8 cellular contexts compared by ENCODE assay signal in the genomic region with DNA sequence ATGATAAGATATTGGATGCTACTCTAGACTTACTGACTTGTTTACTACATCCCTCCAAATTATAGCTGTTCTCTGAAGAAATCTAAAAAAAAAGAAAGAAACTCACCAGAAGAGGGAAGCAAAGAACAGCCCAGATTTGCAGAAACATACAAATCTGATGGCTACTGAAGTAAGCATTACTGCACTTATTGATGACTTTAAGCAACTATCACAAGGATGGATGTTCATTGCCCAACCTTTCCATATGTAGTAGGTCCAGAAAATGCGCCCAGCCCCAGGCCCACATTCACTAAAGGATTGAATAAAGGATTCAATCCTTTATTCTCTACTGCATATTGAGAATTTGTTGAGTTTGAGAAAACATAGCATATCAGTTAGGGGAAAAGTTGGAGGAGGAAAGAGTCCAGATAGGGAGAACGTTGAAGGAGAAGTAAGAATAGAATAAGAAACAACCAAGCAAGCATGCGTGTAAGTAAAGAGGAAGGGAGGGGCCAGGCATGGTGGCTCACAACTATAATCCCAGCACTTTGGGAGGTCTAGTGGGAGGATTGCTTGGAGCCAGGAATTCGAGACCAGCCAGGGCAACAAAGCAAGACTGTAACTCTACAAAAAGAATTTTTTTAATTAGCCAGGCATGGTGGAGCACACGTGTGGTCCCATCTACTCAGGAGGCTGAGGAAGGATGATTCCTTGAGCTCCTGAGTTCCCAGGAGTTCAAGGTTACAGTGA. TPM values are rescaled to one million over a fixed set of nuclear protein-coding genes. Genes with fewer than 3 reads are reported as not detected.
DNase-seq lines count a peak whose midpoint lies in the region; ATAC-seq and TF ChIP-seq lines count a peak whose summit lies in the region.

No MANE protein-coding gene starts in this region.

- H3K27me3 ChIP-seq in adrenal gland, result no peaks in the 10 kb centered on the region
- H3K27me3 ChIP-seq in ascending aorta, result no peaks in the 10 kb centered on the region

- H3K4me3 ChIP-seq in adrenal gland (no peak overlapping the region), ascending aorta (no peak overlapping the region)

- H3K4me1 ChIP-seq in adrenal gland (replicated peaks in 1 of 2) (no peaks in the 10 kb centered on the region), ascending aorta (no peaks in the 10 kb centered on the region)

- no peaks in the 10 kb centered on the region for H3K36me3 ChIP-seq in adrenal gland (replicated peaks in 1 of 2)
- no peaks in the 10 kb centered on the region for H3K36me3 ChIP-seq in ascending aorta

- TF ChIP-seq CTCF in LNCAP (IDR thresholded peaks at IDR 0.05), result peak; percentile 62
- peak; percentile 21 to 59 (median 46) for TF ChIP-seq CTCF in adrenal gland (IDR thresholded peaks at IDR 0.05)
- TF ChIP-seq CTCF in ascending aorta (IDR thresholded peaks at IDR 0.05), result peak in 1 of 3 experiments; percentile 45

- WGBS in adrenal gland, 4 donors, result 39 to 53% (median 45%) methylated on average over 5 of the region's 5 CpGs

- intact Hi-C loops in adrenal gland (cut with DNase I), result no loop called here
- intact Hi-C loops in left colon (cut with DNase I, micrococcal nuclease), result no loop called here
- intact Hi-C loops in ascending aorta (cut with DNase I), result no loop called here

- DNase-seq in activated CD4-positive, CD25-positive, alpha-beta regulatory T cell (lab: John Stamatoyannopoulos, UW), result no peak
- no peak for DNase-seq in adrenal gland
- DNase-seq in left colon, result no peak
- DNase-seq in GM19240 (ENCODE audit: insufficient read length, low spot score), result no peak
- DNase-seq in ascending aorta (ENCODE audit: low spot score in 2 of 2), result no peak

- ATAC-seq in activated CD4-positive, CD25-positive, alpha-beta regulatory T cell treated with anti-CD3 and anti-CD28 coated beads, Interleukin-2, amount 50 U/mL, for 24 hours, result peak; percentile 33 to 35
- peak; percentile 70 for ATAC-seq in GM21737 (IDR thresholded peaks at IDR 0.05; ENCODE audit: unreplicated experiment)
- peak; percentile 69 for ATAC-seq in left colon

- H3K27ac ChIP-seq in adrenal gland, result no peak overlapping the region
- H3K27ac ChIP-seq in ascending aorta, result no peak overlapping the region

- TF ChIP-seq POLR2A in adrenal gland (IDR thresholded peaks at IDR 0.05), result no peak

- no peaks in the 10 kb centered on the region for H3K9me3 ChIP-seq in adrenal gland (replicated peaks in 1 of 3)
- H3K9me3 ChIP-seq in ascending aorta, result peaks cover 0 to 3% of the 10 kb centered on the region in 2 donors

RNA-seq across cellular contexts. Expression of a gene that starts 33.8 kb away (rescaled TPM):
- total RNA-seq in adrenal gland (10 to 100 TPM in 3 of 8 donors, 1 to 10 TPM in 5; 6.6 to 23.6 (median 9.3) TPM), left colon (10 to 100 TPM; 11.9 to 12.4 TPM), ascending aorta (0.11 TPM)
- 1 to 10 TPM; 1.1 to 5.7 (median 2.4) TPM for polyA plus RNA-seq in adrenal gland

RNA-seq across cellular contexts. Expression of a gene that starts 48.7 kb away (rescaled TPM):
- total RNA-seq in adrenal gland (10 to 100 TPM; 32.2 to 91.1 (median 44.5) TPM), left colon (10 to 100 TPM; 48.0 to 49.6 TPM), ascending aorta (136 TPM)
- 10 to 100 TPM; 15.1 to 25.2 (median 22.3) TPM for polyA plus RNA-seq in adrenal gland
